In genomic region chr11:21195995-21196394, GRCh38 we compare ENCODE assay signal across 17 cellular contexts.
A peak's percentile ranks its signal among the peaks of the same experiment; 100 is the strongest.
DNase-seq lines count a peak whose midpoint lies in the region; ATAC-seq, FAIRE-seq and TF ChIP-seq lines count a peak whose summit lies in the region.
"Had no signal": no experiment of that assay in that cellular context is flagged by ENCODE, and none has a peak within 500 bp of the region (broad histone marks: within the 10 kb centered on the region; RNA-seq: fewer than 3 reads in every experiment).

No MANE protein-coding gene starts in this region.

- intact Hi-C loops in heart left ventricle (cut with DNase I) = no loop called here
- intact Hi-C loops in left ventricle myocardium inferior (cut with micrococcal nuclease) = no loop called here
- intact Hi-C loops in left cardiac atrium (cut with DNase I) = no loop called here

- peak; percentile 42 for FAIRE-seq in urothelium cell line (lab: Jason Lieb, UNC)
- FAIRE-seq: G401.6, GM19239 had no signal

- H3K27me3 ChIP-seq in heart left ventricle (no peaks in the 10 kb centered on the region), left ventricle myocardium inferior (ENCODE audit: low read depth) (no peaks in the 10 kb centered on the region)

- DNase-seq in heart left ventricle (no peak), left ventricle myocardium inferior (no peak), left cardiac atrium (no peak), urothelium cell line (ENCODE audit: low spot score) (no peak), chondrocyte (ENCODE audit: low spot score) (no peak), DMS 273 (lab: John Stamatoyannopoulos, UW; ENCODE audit: unreplicated experiment) (no peak)
- DNase-seq: C1 segment of cervical spinal cord; Calu3; CD4-positive, alpha-beta memory T cell; COR-L47; DMS153; DND-41; HFFc6 had no signal

- H3K27ac ChIP-seq in heart left ventricle (no peak overlapping the region), left ventricle myocardium inferior (replicated peaks) (no peak overlapping the region)

- ATAC-seq in heart left ventricle (peak in 3 of 4 donors; percentile 62 to 76 (median 71)), left cardiac atrium (peak; percentile 61 to 73)
- ATAC-seq: GM23338 had no signal

- H3K27me3 Mint-ChIP-seq in chondrocyte (ENCODE audit: low read depth) = peaks cover 2% of the 10 kb centered on the region

- H3K4me3 ChIP-seq in heart left ventricle (no peak overlapping the region), left ventricle myocardium inferior (no peak overlapping the region)
- H3K4me3 ChIP-seq: GM23338, HAP-1 had no signal

- no peaks in the 10 kb centered on the region for H3K4me1 Mint-ChIP-seq in chondrocyte (ENCODE audit: low read depth)
- H3K4me1 Mint-ChIP-seq: CD4-positive, alpha-beta memory T cell; GM23338 had no signal

- H3K36me3 ChIP-seq in heart left ventricle = no peaks in the 10 kb centered on the region
- H3K36me3 ChIP-seq in left ventricle myocardium inferior = no peaks in the 10 kb centered on the region
- H3K36me3 ChIP-seq: HAP-1 had no signal

- H3K9me3 Mint-ChIP-seq in chondrocyte (ENCODE audit: low read depth) = peaks cover 10% of the 10 kb centered on the region

- H3K4me3 Mint-ChIP-seq in chondrocyte (ENCODE audit: unreplicated experiment) = no peak overlapping the region
- H3K4me3 Mint-ChIP-seq: CD4-positive, alpha-beta memory T cell; GM23338; HFFc6 had no signal

- WGBS in heart left ventricle, 4 donors = 25 to 43% (median 35%) methylated on average over 2 of the region's 2 CpGs

- TF ChIP-seq CTCF in heart left ventricle (IDR thresholded peaks at IDR 0.05) = no peak
- no peak for TF ChIP-seq CTCF in left ventricle myocardium inferior (IDR thresholded peaks at IDR 0.05; ENCODE audit: borderline replicate concordance)
- TF ChIP-seq CTCF in chondrocyte (IDR thresholded peaks at IDR 0.05) = no peak

- H3K27ac Mint-ChIP-seq in chondrocyte (ENCODE audit: unreplicated experiment) = no peak overlapping the region
- H3K27ac Mint-ChIP-seq: CD4-positive, alpha-beta memory T cell; GM23338; HFFc6 had no signal

- no peaks in the 10 kb centered on the region for H3K36me3 Mint-ChIP-seq in chondrocyte (ENCODE audit: low read depth)
- H3K36me3 Mint-ChIP-seq: CD4-positive, alpha-beta memory T cell had no signal

- H3K4me1 ChIP-seq in heart left ventricle (no peaks in the 10 kb centered on the region), left ventricle myocardium inferior (peaks cover 4% of the 10 kb centered on the region)
- H3K4me1 ChIP-seq: HAP-1 had no signal

- TF ChIP-seq POLR2A in heart left ventricle (IDR thresholded peaks at IDR 0.05) = no peak

- peaks cover 0 to 5% (median 0%) of the 10 kb centered on the region in 12 donors for H3K9me3 ChIP-seq in heart left ventricle
- H3K9me3 ChIP-seq in left ventricle myocardium inferior (replicated peaks) = peaks cover 14% of the 10 kb centered on the region
- H3K9me3 ChIP-seq: HAP-1 had no signal
